17 cellular contexts compared by ENCODE assay signal in genomic region chr2:16081316-16082200, GRCh38.
"Had no signal": no experiment of that assay in that cellular context is flagged by ENCODE, and none has a peak within 500 bp of the region (broad histone marks: within the 10 kb centered on the region; RNA-seq: fewer than 3 reads in every experiment).

No MANE protein-coding gene starts in this region.

- H3K27ac ChIP-seq: foreskin keratinocyte, right atrium auricular region, stomach had no signal

- H3K9me3 ChIP-seq: right atrium auricular region, stomach had no signal

- H3K27me3 ChIP-seq: foreskin keratinocyte, right atrium auricular region had no signal

- H3K36me3 Mint-ChIP-seq: immature natural killer cell, naive B cell had no signal

- H3K4me1 Mint-ChIP-seq: immature natural killer cell, naive B cell, nephron had no signal

- H3K4me3 ChIP-seq: lung, right atrium auricular region, stomach had no signal

- ATAC-seq: foreskin keratinocyte, left cardiac atrium, left ventricle myocardium superior had no signal

- H3K36me3 ChIP-seq: right atrium auricular region, stomach had no signal

- H3K9me3 Mint-ChIP-seq: dendritic cell treated with granulocyte-macrophage colony-stimulating factor and Interleukin-4, amounts not matched to agents 40 ng/mL and 50 ng/mL, for 4 days; immature natural killer cell; nephron had no signal

- H3K27ac Mint-ChIP-seq: dendritic cell treated with granulocyte-macrophage colony-stimulating factor and Interleukin-4, amounts not matched to agents 40 ng/mL and 50 ng/mL, for 4 days; immature natural killer cell; naive B cell; nephron had no signal

- H3K4me3 Mint-ChIP-seq: dendritic cell treated with granulocyte-macrophage colony-stimulating factor and Interleukin-4, amounts not matched to agents 40 ng/mL and 50 ng/mL, for 4 days; immature natural killer cell; naive B cell; nephron had no signal

- DNase-seq: erythroblast; foreskin keratinocyte; immature natural killer cell; kidney; left cardiac atrium; left ventricle myocardium superior; mesenchymal stem cell; naive B cell; small intestine; stimulated activated CD4-positive, alpha-beta T cell treated with anti-CD3 and anti-CD28 coated beads, Interleukin-12 subunit alpha, Interleukin-12 subunit beta, amount 100 ng/mL, for 4 hours; stimulated activated naive CD4-positive, alpha-beta T cell; stomach; trophoblast cell had no signal
